ENCODE assay signal across 1 cellular context in the genomic region with DNA sequence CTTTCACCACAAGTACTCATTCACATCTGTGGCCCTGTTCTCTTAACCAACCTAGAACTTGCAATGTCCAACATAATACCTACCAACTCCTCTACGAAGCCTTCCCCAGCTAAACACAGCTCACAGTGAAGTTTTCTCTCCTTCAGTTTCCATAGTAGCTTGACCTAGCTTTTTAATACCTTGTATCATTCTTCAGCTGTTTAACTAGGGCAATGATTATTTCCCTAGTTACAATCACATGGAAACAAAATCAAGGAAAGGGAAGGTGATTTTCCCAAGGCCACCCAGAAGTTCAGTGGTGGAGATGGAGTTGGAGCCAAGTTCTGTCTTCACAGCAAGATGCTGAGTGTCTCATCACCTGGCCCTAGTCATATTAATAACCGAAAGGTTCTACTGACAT.
TF ChIP-seq lines count a peak whose summit lies in the region.

No MANE protein-coding gene starts in this region.

TF ChIP-seq in H1, 55 proteins besides CTCF, POLR2A, EP300 and RAD21 (continued from another document):
- TF ChIP-seq, protein P1, sequence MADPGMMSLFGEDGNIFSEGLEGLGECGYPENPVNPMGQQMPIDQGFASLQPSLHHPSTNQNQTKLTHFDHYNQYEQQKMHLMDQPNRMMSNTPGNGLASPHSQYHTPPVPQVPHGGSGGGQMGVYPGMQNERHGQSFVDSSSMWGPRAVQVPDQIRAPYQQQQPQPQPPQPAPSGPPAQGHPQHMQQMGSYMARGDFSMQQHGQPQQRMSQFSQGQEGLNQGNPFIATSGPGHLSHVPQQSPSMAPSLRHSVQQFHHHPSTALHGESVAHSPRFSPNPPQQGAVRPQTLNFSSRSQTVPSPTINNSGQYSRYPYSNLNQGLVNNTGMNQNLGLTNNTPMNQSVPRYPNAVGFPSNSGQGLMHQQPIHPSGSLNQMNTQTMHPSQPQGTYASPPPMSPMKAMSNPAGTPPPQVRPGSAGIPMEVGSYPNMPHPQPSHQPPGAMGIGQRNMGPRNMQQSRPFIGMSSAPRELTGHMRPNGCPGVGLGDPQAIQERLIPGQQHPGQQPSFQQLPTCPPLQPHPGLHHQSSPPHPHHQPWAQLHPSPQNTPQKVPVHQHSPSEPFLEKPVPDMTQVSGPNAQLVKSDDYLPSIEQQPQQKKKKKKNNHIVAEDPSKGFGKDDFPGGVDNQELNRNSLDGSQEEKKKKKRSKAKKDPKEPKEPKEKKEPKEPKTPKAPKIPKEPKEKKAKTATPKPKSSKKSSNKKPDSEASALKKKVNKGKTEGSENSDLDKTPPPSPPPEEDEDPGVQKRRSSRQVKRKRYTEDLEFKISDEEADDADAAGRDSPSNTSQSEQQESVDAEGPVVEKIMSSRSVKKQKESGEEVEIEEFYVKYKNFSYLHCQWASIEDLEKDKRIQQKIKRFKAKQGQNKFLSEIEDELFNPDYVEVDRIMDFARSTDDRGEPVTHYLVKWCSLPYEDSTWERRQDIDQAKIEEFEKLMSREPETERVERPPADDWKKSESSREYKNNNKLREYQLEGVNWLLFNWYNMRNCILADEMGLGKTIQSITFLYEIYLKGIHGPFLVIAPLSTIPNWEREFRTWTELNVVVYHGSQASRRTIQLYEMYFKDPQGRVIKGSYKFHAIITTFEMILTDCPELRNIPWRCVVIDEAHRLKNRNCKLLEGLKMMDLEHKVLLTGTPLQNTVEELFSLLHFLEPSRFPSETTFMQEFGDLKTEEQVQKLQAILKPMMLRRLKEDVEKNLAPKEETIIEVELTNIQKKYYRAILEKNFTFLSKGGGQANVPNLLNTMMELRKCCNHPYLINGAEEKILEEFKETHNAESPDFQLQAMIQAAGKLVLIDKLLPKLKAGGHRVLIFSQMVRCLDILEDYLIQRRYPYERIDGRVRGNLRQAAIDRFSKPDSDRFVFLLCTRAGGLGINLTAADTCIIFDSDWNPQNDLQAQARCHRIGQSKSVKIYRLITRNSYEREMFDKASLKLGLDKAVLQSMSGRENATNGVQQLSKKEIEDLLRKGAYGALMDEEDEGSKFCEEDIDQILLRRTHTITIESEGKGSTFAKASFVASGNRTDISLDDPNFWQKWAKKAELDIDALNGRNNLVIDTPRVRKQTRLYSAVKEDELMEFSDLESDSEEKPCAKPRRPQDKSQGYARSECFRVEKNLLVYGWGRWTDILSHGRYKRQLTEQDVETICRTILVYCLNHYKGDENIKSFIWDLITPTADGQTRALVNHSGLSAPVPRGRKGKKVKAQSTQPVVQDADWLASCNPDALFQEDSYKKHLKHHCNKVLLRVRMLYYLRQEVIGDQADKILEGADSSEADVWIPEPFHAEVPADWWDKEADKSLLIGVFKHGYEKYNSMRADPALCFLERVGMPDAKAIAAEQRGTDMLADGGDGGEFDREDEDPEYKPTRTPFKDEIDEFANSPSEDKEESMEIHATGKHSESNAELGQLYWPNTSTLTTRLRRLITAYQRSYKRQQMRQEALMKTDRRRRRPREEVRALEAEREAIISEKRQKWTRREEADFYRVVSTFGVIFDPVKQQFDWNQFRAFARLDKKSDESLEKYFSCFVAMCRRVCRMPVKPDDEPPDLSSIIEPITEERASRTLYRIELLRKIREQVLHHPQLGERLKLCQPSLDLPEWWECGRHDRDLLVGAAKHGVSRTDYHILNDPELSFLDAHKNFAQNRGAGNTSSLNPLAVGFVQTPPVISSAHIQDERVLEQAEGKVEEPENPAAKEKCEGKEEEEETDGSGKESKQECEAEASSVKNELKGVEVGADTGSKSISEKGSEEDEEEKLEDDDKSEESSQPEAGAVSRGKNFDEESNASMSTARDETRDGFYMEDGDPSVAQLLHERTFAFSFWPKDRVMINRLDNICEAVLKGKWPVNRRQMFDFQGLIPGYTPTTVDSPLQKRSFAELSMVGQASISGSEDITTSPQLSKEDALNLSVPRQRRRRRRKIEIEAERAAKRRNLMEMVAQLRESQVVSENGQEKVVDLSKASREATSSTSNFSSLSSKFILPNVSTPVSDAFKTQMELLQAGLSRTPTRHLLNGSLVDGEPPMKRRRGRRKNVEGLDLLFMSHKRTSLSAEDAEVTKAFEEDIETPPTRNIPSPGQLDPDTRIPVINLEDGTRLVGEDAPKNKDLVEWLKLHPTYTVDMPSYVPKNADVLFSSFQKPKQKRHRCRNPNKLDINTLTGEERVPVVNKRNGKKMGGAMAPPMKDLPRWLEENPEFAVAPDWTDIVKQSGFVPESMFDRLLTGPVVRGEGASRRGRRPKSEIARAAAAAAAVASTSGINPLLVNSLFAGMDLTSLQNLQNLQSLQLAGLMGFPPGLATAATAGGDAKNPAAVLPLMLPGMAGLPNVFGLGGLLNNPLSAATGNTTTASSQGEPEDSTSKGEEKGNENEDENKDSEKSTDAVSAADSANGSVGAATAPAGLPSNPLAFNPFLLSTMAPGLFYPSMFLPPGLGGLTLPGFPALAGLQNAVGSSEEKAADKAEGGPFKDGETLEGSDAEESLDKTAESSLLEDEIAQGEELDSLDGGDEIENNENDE (IDR thresholded peaks at IDR 0.05; ENCODE audit: insufficient replicate concordance, low read length): no peak
- TF ChIP-seq TAF1 (IDR thresholded peaks at IDR 0.05; ENCODE audit: low read depth, low read length): no peak
- TF ChIP-seq EZH2 (IDR thresholded peaks at IDR 0.05; ENCODE audit: low read depth, low read length, severe bottlenecking): no peak
